ENCODE assay signal across 22 cellular contexts in the genomic region with DNA sequence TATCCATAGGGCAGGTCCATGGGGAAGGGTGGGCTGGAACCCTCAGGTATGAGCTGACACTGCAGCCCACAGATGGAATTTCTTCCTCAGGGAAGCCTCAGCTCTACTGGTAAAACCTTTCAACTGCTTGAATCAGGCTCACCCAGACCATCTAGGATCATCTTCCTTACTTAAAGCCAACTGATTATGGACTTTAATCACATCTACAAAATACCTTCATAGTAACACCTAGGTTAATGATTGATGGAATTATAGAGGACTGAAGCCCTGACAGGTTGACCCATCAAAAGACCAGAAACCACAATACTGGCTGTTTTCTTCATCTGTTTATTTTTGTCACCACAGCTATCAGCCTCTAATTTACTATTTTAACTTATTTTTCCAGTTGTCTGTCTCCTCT.
"Had no signal": no experiment of that assay in that cellular context is flagged by ENCODE, and none has a peak within 500 bp of the region (broad histone marks: within the 10 kb centered on the region; RNA-seq: fewer than 3 reads in every experiment).

No MANE protein-coding gene starts in this region.

- ATAC-seq: effector memory CD8-positive, alpha-beta T cell; esophagus mucosa; foreskin keratinocyte; gastrocnemius medialis; gastroesophageal sphincter; heart left ventricle; heart right ventricle had no signal

- H3K4me3 Mint-ChIP-seq: dendritic cell treated with granulocyte-macrophage colony-stimulating factor and Interleukin-4, amounts not matched to agents 40 ng/mL and 50 ng/mL, for 4 days; effector memory CD8-positive, alpha-beta T cell; endodermal cell had no signal

- DNase-seq: colonic mucosa; cortex of kidney; dermis blood vessel endothelial cell; dorsolateral prefrontal cortex; effector CD4-positive, alpha-beta T cell; effector CD8-positive, alpha-beta T cell; effector memory CD4-positive, alpha-beta T cell; effector memory CD8-positive, alpha-beta T cell; endodermal cell; erythroblast; esophagus squamous epithelium; foreskin fibroblast; foreskin keratinocyte; foreskin melanocyte; gastrocnemius medialis; glutamatergic neuron; head of caudate nucleus; heart left ventricle; heart right ventricle had no signal

- H3K27me3 Mint-ChIP-seq: dendritic cell treated with granulocyte-macrophage colony-stimulating factor and Interleukin-4, amounts not matched to agents 40 ng/mL and 50 ng/mL, for 4 days; effector memory CD8-positive, alpha-beta T cell had no signal

- H3K9me3 Mint-ChIP-seq: endodermal cell had no signal

- H3K4me1 Mint-ChIP-seq: endodermal cell had no signal

- H3K27ac Mint-ChIP-seq: dendritic cell treated with granulocyte-macrophage colony-stimulating factor and Interleukin-4, amounts not matched to agents 40 ng/mL and 50 ng/mL, for 4 days; effector memory CD8-positive, alpha-beta T cell; endodermal cell had no signal
